Comparison of ENCODE assay signal across 12 cellular contexts in the genomic region with DNA sequence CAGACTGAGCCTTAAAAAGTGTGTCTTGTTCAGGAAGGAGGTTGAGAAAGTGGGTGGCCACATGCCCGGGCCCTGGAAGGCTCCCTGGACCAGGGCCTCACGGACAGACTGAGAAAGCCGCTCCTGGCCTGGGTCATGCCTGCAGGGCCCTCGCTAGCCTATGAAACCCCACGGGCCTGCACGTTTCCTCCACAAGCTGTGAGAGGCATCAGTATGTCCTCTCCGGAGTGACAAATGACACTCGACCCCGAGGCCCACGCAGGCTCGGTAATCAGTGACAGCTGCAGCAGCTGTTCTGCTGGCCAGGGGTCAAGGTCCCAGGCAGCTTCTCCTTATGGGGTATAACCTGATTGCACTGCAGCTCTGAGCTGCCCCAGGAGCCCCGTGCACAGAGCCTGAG. TPM values are rescaled to one million over a fixed set of nuclear protein-coding genes. Genes with fewer than 3 reads are reported as not detected.
A peak's percentile ranks its signal among the peaks of the same experiment; 100 is the strongest.
DNase-seq lines count a peak whose midpoint lies in the region; ATAC-seq and TF ChIP-seq lines count a peak whose summit lies in the region.
"Had no signal": no experiment of that assay in that cellular context is flagged by ENCODE, and none has a peak within 500 bp of the region (broad histone marks: within the 10 kb centered on the region; RNA-seq: fewer than 3 reads in every experiment).

No MANE protein-coding gene starts in this region.

- H3K9ac ChIP-seq in SK-N-SH (no peak overlapping the region), trophoblast cell (ENCODE audit: low read length) (no peak overlapping the region)

- H2BK5ac ChIP-seq in trophoblast cell (ENCODE audit: low read depth, low read length, poor library complexity) = peak overlapping the region; percentile 27

- H3K79me1 ChIP-seq in trophoblast cell (ENCODE audit: low read length) = peaks cover 49% of the 10 kb centered on the region

- POLR2A ChIA-PET in SK-N-SH (lab: Yijun Ruan, JAX) = no interaction called here

- 77% methylated on average over 6 of the region's 12 CpGs for WGBS in SK-N-SH (ENCODE audit: low lambda C conversion rate)
- 48 to 57% methylated on average over 12 of the region's 12 CpGs for WGBS in heart right ventricle, 2 donors
- no CpG with 5 or more reads among the region's 12 CpGs for WGBS in trophoblast cell (ENCODE audit: extremely low coverage, insufficient coverage, insufficient read length)

- H3K4ac ChIP-seq in trophoblast cell (ENCODE audit: low read depth, low read length) = no peak overlapping the region

- peak overlapping the region; percentile 41 for H3K18ac ChIP-seq in trophoblast cell (ENCODE audit: low read length)

- no peaks in the 10 kb centered on the region for H4K20me1 ChIP-seq in SK-N-SH (ENCODE audit: insufficient read depth)

- peaks cover 12 to 19% of the 10 kb centered on the region in 2 experiments; a peak in 2 of 4 replicates for H3K4me1 ChIP-seq in SK-N-SH (ENCODE audit: control insufficient read depth in 1 of 2, insufficient read depth in 2 of 2, low read depth in 1 of 2, low read length in 1 of 2)
- peaks cover 0 to 51% (median 29%) of the 10 kb centered on the region in 9 donors for H3K4me1 ChIP-seq in heart right ventricle
- H3K4me1 ChIP-seq in trophoblast cell (ENCODE audit: control insufficient read depth in 1 of 2, insufficient read depth in 2 of 2, low read length in 2 of 2) = peaks cover 21 to 29% of the 10 kb centered on the region in 2 experiments

- peak overlapping the region; percentile 89 for H2AK5ac ChIP-seq in trophoblast cell (ENCODE audit: low read length)

- H3K27me3 ChIP-seq in SK-N-SH (ENCODE audit: insufficient read depth) = no peaks in the 10 kb centered on the region
- no peaks in the 10 kb centered on the region for H3K27me3 ChIP-seq in heart right ventricle
- H3K27me3 ChIP-seq in trophoblast cell (ENCODE audit: insufficient read depth, low read length) = no peaks in the 10 kb centered on the region

- no peak for TF ChIP-seq EP300 in SK-N-SH (IDR thresholded peaks at IDR 0.05; ENCODE audit: borderline replicate concordance in 1 of 2, low read depth in 1 of 2, low read length in 1 of 2)

- H3K9me2 ChIP-seq in SK-N-SH = no peaks in the 10 kb centered on the region

- peak overlapping the region; percentile 10 for H3K14ac ChIP-seq in trophoblast cell (ENCODE audit: low read length)

- no peak for TF ChIP-seq RAD21 in SK-N-SH (IDR thresholded peaks at IDR 0.05; ENCODE audit: low read length)

- no peak overlapping the region for H3K23ac ChIP-seq in trophoblast cell (ENCODE audit: low read length)

- H3K79me2 ChIP-seq in SK-N-SH (ENCODE audit: insufficient read depth) (no peaks in the 10 kb centered on the region), trophoblast cell (ENCODE audit: control insufficient read depth, insufficient read depth, low read length, poor library complexity) (peaks cover 2% of the 10 kb centered on the region)

- no peaks in the 10 kb centered on the region for H3K9me3 ChIP-seq in SK-N-SH
- H3K9me3 ChIP-seq in heart right ventricle = no peaks in the 10 kb centered on the region
- H3K9me3 ChIP-seq in trophoblast cell (ENCODE audit: insufficient read depth, low read depth, low read length) = no peaks in the 10 kb centered on the region

- no peak overlapping the region for H4K12ac ChIP-seq in trophoblast cell (ENCODE audit: low read depth, low read length)

- H3K27ac ChIP-seq in SK-N-SH (ENCODE audit: low read depth in 2 of 2, low read length in 1 of 2) (no peak overlapping the region), heart right ventricle (peak overlapping the region in 3 of 10 donors; percentile 33 to 67 (median 64)), trophoblast cell (ENCODE audit: low read depth, low read length) (peak overlapping the region; percentile 6), substantia nigra (ENCODE audit: low read depth, low read length, poor library complexity, severe bottlenecking) (no peak overlapping the region)

- H3K4me3 ChIP-seq in SK-N-SH (ENCODE audit: low read depth in 2 of 2, low read length in 1 of 2) (no peak overlapping the region), heart right ventricle (no peak overlapping the region), trophoblast cell (ENCODE audit: low read depth, low read length) (no peak overlapping the region)

- DNase-seq in SK-N-SH (peak; percentile 56), heart right ventricle (peak in 1 of 2 donors; percentile 61), trophoblast cell (no peak), AML-193 (lab: John Stamatoyannopoulos, UW) (no peak), substantia nigra (lab: John Stamatoyannopoulos, UW) (no peak), ACHN (no peak), occipital lobe (lab: John Stamatoyannopoulos, UW) (no peak)
- DNase-seq: activated CD4-positive, alpha-beta T cell treated with anti-CD3 and anti-CD28 coated beads, Interleukin-2, amount 10 ng/mL, durations not matched to agents 7 days and 5 days; activated T-cell treated with anti-CD3 and anti-CD28 coated beads, Interleukin-2, amount 50 U/mL, for 48 hours; NCI-H187; NCI-H69 had no signal

- H2BK120ac ChIP-seq in trophoblast cell (ENCODE audit: insufficient read depth, low read length, poor library complexity) = peak overlapping the region; percentile 65

- H4K91ac ChIP-seq in trophoblast cell (ENCODE audit: low read depth, low read length) = peak overlapping the region; percentile 89

- H2AFZ ChIP-seq in SK-N-SH (ENCODE audit: low read depth) = no peak overlapping the region
- H2AFZ ChIP-seq in trophoblast cell (ENCODE audit: insufficient read depth, low read length, poor library complexity) = no peak overlapping the region

- H3K4me2 ChIP-seq in SK-N-SH = no peak overlapping the region
- no peak overlapping the region for H3K4me2 ChIP-seq in trophoblast cell (ENCODE audit: low read length)

- H3K36me3 ChIP-seq in SK-N-SH (replicated peaks in 1 of 2; ENCODE audit: control insufficient read depth in 1 of 2, insufficient read depth in 2 of 2, low read length in 1 of 2) (no peaks in the 10 kb centered on the region), heart right ventricle (no peaks in the 10 kb centered on the region), trophoblast cell (ENCODE audit: control insufficient read depth in 1 of 2, insufficient read depth in 2 of 2, low read length in 2 of 2) (no peaks in the 10 kb centered on the region)

- H4K8ac ChIP-seq in trophoblast cell (ENCODE audit: low read depth, low read length) = peak overlapping the region; percentile 8

- H2BK12ac ChIP-seq in trophoblast cell (ENCODE audit: low read length) = peak overlapping the region; percentile 63

- no peak for TF ChIP-seq CTCF in SK-N-SH (IDR thresholded peaks at IDR 0.05)
- no peak for TF ChIP-seq CTCF in heart right ventricle (IDR thresholded peaks at IDR 0.05)

- no peak for ATAC-seq in SK-N-SH treated with all-trans-retinoic acid at 6 μM for 48 hours
- peak; percentile 11 to 51 (median 16) for ATAC-seq in heart right ventricle

- in situ Hi-C loops in ACHN (cut with HindIII; ENCODE audit: low pct_ligation_motif_present, low pct_unique_long_range_greater_than_20kb, low sequenced_read_pairs) = no loop called here

- CTCF ChIA-PET in SK-N-SH (lab: Yijun Ruan, JAX) = interaction anchor here (0.8 to 2.0 kb wide), 4 partner anchors 11 to 185 kb away, joined by 3 to 12 read pairs (median 6); no protein-coding TSS in a partner anchor

- no peaks in the 10 kb centered on the region for H3F3A ChIP-seq in SK-N-SH (replicated peaks; ENCODE audit: insufficient read depth)

- intact Hi-C loops in heart right ventricle (cut with DNase I) = loop anchor here in 2 of 10 donors (5.0 to 10.0 kb wide), 2 partner anchors 72 to 84 kb away; no protein-coding TSS in a partner anchor

TF ChIP-seq in SK-N-SH, 30 proteins besides CTCF, POLR2A, EP300 and RAD21 (continues in another document):
- TF ChIP-seq GATA2 (CRISPR knock-in tag; IDR thresholded peaks at IDR 0.05) = no peak
- no peak for TF ChIP-seq TAF1 (IDR thresholded peaks at IDR 0.05; ENCODE audit: borderline replicate concordance, low read depth, low read length)
- no peak for TF ChIP-seq RFX5 (IDR thresholded peaks at IDR 0.05; ENCODE audit: low read length)
- TF ChIP-seq RCOR1 (IDR thresholded peaks at IDR 0.05; ENCODE audit: low read length) = no peak
- no peak for TF ChIP-seq RXRA (IDR thresholded peaks at IDR 0.05; ENCODE audit: borderline replicate concordance, low read depth)
- TF ChIP-seq FOSL2 (IDR thresholded peaks at IDR 0.05; ENCODE audit: borderline replicate concordance, low read depth) = no peak
- TF ChIP-seq, protein P1, sequence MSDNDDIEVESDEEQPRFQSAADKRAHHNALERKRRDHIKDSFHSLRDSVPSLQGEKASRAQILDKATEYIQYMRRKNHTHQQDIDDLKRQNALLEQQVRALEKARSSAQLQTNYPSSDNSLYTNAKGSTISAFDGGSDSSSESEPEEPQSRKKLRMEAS (IDR thresholded peaks at IDR 0.05; ENCODE audit: low read depth) = no peak
- TF ChIP-seq FOXJ3 (CRISPR knock-in tag; IDR thresholded peaks at IDR 0.05) = no peak
- no peak for TF ChIP-seq FOXM1 (IDR thresholded peaks at IDR 0.05; ENCODE audit: low read depth)
- no peak for TF ChIP-seq MXI1 (IDR thresholded peaks at IDR 0.05; ENCODE audit: low read depth, low read length)

TF ChIP-seq in SK-N-SH treated with all-trans-retinoic acid at 6 μM for 48 hours, 23 proteins besides CTCF, POLR2A, EP300 and RAD21 (continues in another document):
- no peak for TF ChIP-seq ARNTL (CRISPR knock-in tag; IDR thresholded peaks at IDR 0.05; ENCODE audit: borderline replicate concordance, low read depth)
- no peak for TF ChIP-seq OSR1 (CRISPR knock-in tag; IDR thresholded peaks at IDR 0.05)
- TF ChIP-seq ZNF8 (CRISPR knock-in tag; IDR thresholded peaks at IDR 0.05) = no peak
- no peak for TF ChIP-seq RARB (CRISPR knock-in tag; IDR thresholded peaks at IDR 0.05)
- TF ChIP-seq, protein P2, sequence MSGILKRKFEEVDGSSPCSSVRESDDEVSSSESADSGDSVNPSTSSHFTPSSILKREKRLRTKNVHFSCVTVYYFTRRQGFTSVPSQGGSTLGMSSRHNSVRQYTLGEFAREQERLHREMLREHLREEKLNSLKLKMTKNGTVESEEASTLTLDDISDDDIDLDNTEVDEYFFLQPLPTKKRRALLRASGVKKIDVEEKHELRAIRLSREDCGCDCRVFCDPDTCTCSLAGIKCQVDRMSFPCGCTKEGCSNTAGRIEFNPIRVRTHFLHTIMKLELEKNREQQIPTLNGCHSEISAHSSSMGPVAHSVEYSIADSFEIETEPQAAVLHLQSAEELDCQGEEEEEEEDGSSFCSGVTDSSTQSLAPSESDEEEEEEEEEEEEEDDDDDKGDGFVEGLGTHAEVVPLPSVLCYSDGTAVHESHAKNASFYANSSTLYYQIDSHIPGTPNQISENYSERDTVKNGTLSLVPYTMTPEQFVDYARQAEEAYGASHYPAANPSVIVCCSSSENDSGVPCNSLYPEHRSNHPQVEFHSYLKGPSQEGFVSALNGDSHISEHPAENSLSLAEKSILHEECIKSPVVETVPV (CRISPR knock-in tag; IDR thresholded peaks at IDR 0.05) = no peak
- TF ChIP-seq CSDC2 (CRISPR knock-in tag; IDR thresholded peaks at IDR 0.05) = no peak
- no peak for TF ChIP-seq ZFP3 (CRISPR knock-in tag; IDR thresholded peaks at IDR 0.05)

RNA-seq across cellular contexts. Expression of gene ASB13, which starts 47.6 kb away (rescaled TPM):
- polyA plus RNA-seq in SK-N-SH (2012; rRNA removed) (9.2 TPM in 2 replicates), heart right ventricle (10 to 100 TPM in 1 of 2 donors, 1 to 10 TPM in 1; 8.4 to 18.0 TPM)
- 5.4 and 8.3 TPM in 2 replicates for polyA plus RNA-seq in SK-N-SH (2012; cell fraction: cytosol; rRNA removed)
- 8.1 and 8.3 TPM in 2 replicates for polyA plus RNA-seq in SK-N-SH (2012; cell fraction: nucleus; rRNA removed)
- total RNA-seq in heart right ventricle (10 to 100 TPM in 9 of 10 donors, 1 to 10 TPM in 1; 9.3 to 16.3 (median 13.4) TPM), occipital lobe (14.2 TPM)
- 3.3 and 3.7 TPM in 2 replicates for polyA plus RNA-seq in trophoblast cell (2013)
